Comparison of ENCODE assay signal across 1 cellular context in the genomic region with DNA sequence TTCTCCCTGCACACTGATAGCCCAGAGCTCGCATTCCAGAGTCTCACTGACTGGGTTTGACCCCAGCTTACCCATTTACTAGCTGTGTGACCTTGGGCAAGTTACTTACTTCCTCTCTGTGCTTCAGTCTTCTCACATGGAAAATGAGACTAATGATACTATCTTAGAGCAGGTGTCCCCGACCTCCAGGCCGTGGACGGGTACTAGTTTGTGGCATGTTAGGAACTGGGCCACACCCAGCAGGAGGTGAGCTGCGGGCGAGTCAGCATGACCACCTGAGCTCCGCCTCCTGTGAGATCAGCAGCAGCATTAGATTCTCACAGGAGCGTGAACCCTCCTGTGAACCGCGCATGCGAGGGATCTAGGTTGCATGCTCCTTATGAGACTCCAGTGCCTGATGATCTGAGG.
TF ChIP-seq lines count a peak whose summit lies in the region.

No MANE protein-coding gene starts in this region.

TF ChIP-seq in H1, 55 proteins besides CTCF, POLR2A, EP300 and RAD21 (continued from another document):
- no peak for TF ChIP-seq CHD7 (IDR thresholded peaks at IDR 0.05; ENCODE audit: insufficient replicate concordance, low read length)
- TF ChIP-seq BCL11A (IDR thresholded peaks at IDR 0.05; ENCODE audit: low read depth in 2 of 2, low read length in 2 of 2): no peak
- no peak for TF ChIP-seq GABPA (IDR thresholded peaks at IDR 0.05; ENCODE audit: borderline replicate concordance, insufficient read depth, low read length)
- no peak for TF ChIP-seq CHD1 (IDR thresholded peaks at IDR 0.05; ENCODE audit: low read depth, low read length)
- TF ChIP-seq RFX5 (IDR thresholded peaks at IDR 0.05; ENCODE audit: borderline replicate concordance, low read depth, low read length): no peak
- TF ChIP-seq TAF7 (optimal IDR thresholded peaks at IDR 0.05; ENCODE audit: borderline replicate concordance, low read depth, low read length): no peak
